ENCODE assay signal across 29 cellular contexts in the genomic region with DNA sequence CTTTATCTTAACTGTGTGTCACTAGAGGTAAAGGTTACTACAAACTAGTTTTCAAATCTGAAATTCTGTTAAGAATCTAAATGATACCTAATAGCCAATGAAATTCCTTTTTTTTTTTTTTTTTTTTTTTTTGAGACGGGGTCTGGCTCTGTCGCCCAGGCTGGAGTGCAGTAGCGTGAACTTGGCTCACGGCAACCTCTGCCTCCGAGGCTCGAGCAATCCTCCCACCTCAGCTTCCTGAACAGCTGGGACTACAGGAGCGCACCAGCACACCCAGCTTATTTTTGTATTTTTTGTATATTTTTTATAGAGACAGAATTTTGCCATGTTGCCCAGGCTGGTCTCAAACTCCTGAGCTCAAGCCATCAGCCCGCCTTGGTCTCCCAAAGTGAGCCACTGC.
"Had no signal": no experiment of that assay in that cellular context is flagged by ENCODE, and none has a peak within 500 bp of the region (broad histone marks: within the 10 kb centered on the region; RNA-seq: fewer than 3 reads in every experiment).

No MANE protein-coding gene starts in this region.

- H3K27ac ChIP-seq: adrenal gland, ascending aorta, body of pancreas, brain microvascular endothelial cell, breast epithelium, cardiac muscle cell had no signal

- H3K9me3 ChIP-seq: body of pancreas had no signal

- DNase-seq: activated effector memory CD4-positive, alpha-beta T cell treated with Interleukin-2 at 50 U/mL for 16 hours; activated gamma-delta T cell; activated gamma-delta T cell treated with Interleukin-2 at 50 U/mL for 16 hours; activated naive CD4-positive, alpha-beta T cell; activated naive CD4-positive, alpha-beta T cell treated with anti-CD3 and anti-CD28 coated beads for 36 hours; activated naive CD4-positive, alpha-beta T cell treated with anti-CD3 and anti-CD28 coated beads, Interleukin-2, amount 10 ng/mL, durations not matched to agents 7 days and 5 days; activated naive CD4-positive, alpha-beta T cell treated with anti-CD3 and anti-CD28 coated beads, Interleukin-2, amount 50 U/mL, for 16 hours; activated naive CD4-positive, alpha-beta T cell treated with Interleukin-2 at 50 U/mL for 16 hours; activated naive CD8-positive, alpha-beta T cell treated with anti-CD3 and anti-CD28 coated beads for 36 hours; activated naive CD8-positive, alpha-beta T cell treated with anti-CD3 and anti-CD28 coated beads, Interleukin-2, amount 10 ng/mL, durations not matched to agents 7 days and 5 days; activated naive CD8-positive, alpha-beta T cell treated with anti-CD3 and anti-CD28 coated beads, Interleukin-2, amount 50 U/mL, for 24 hours; activated T-cell treated with anti-CD3 and anti-CD28 coated beads, Interleukin-2, amount 50 U/mL, for 1 hour; activated T-cell treated with anti-CD3 and anti-CD28 coated beads, Interleukin-2, amount 50 U/mL, for 24 hours; activated T-cell treated with anti-CD3 and anti-CD28 coated beads, Interleukin-2, amount 50 U/mL, for 4 hours; activated T-cell treated with anti-CD3 and anti-CD28 coated beads, Interleukin-2, amount 50 U/mL, for 48 hours; activated T-cell treated with anti-CD3 and anti-CD28 coated beads, Interleukin-2, amount 50 U/mL, for 72 hours; adrenal gland; amniotic stem cell; amygdala; anterior cingulate cortex; aorta; body of pancreas; caudate nucleus; central memory CD4-positive, alpha-beta T cell; cerebellar nuclear complex had no signal

- H3K4me1 ChIP-seq: adrenal gland, ascending aorta, breast epithelium had no signal

- H3K27me3 ChIP-seq: adrenal gland, ascending aorta, body of pancreas, brain microvascular endothelial cell, breast epithelium, cardiac muscle cell had no signal

- H3K4me3 ChIP-seq: adrenal gland, ascending aorta, body of pancreas, breast epithelium, cardiac muscle cell had no signal

- H3K36me3 ChIP-seq: adrenal gland, ascending aorta, brain microvascular endothelial cell, cardiac muscle cell had no signal
